Comparison of ENCODE assay signal across 22 cellular contexts in genomic region chr1:176643536-176643935, GRCh38.
A peak's percentile ranks its signal among the peaks of the same experiment; 100 is the strongest.
DNase-seq lines count a peak whose midpoint lies in the region; ATAC-seq and TF ChIP-seq lines count a peak whose summit lies in the region.
"Had no signal": no experiment of that assay in that cellular context is flagged by ENCODE, and none has a peak within 500 bp of the region (broad histone marks: within the 10 kb centered on the region; RNA-seq: fewer than 3 reads in every experiment).

No MANE protein-coding gene starts in this region.

- BruUV-seq in mammary epithelial cell (replicated peaks; lab: Mats Ljungman, UMichigan), result no TSS peak

- intact Hi-C loops in mammary epithelial cell (cut with micrococcal nuclease) (no loop called here), Right ventricle myocardium inferior (cut with DNase I) (no loop called here)

- CTCF ChIA-PET in mammary epithelial cell (lab: Charles Lee; ENCODE audit: low non-redundant PET), result no interaction called here

- ATAC-seq in Right ventricle myocardium inferior, result no peak
- ATAC-seq: activated CD4-positive, alpha-beta T cell treated with anti-CD3 and anti-CD28 coated beads for 36 hours; gastroesophageal sphincter; upper lobe of right lung had no signal

- H3K4me2 ChIP-seq in mammary epithelial cell (ENCODE audit: insufficient read depth, low read depth, low read length), result no peak overlapping the region

- 46% methylated on average over 3 of the region's 3 CpGs for WGBS in mammary epithelial cell (ENCODE audit: low coverage, missing lambda C conversion rate)

- no peak overlapping the region for H3K9ac ChIP-seq in mammary epithelial cell (ENCODE audit: insufficient read depth, low read length)

- no peak overlapping the region for H3K27ac Mint-ChIP-seq in type B pancreatic cell
- H3K27ac Mint-ChIP-seq: activated CD4-positive, alpha-beta T cell treated with anti-CD3 and anti-CD28 coated beads for 36 hours; CD14-positive monocyte; HFFc6 had no signal

- H3K4me1 Mint-ChIP-seq in type B pancreatic cell (ENCODE audit: unreplicated experiment), result no peaks in the 10 kb centered on the region
- H3K4me1 Mint-ChIP-seq: activated CD4-positive, alpha-beta T cell treated with anti-CD3 and anti-CD28 coated beads for 36 hours; CD14-positive monocyte had no signal

- H3K9me3 ChIP-seq in MG63, result 0 out of 2 replicates have a peak, but pooled peaks cover 2% of the 10 kb centered on the region
- peaks cover 5% of the 10 kb centered on the region for H3K9me3 ChIP-seq in mammary epithelial cell (replicated peaks; ENCODE audit: insufficient read depth, low read length)
- H3K9me3 ChIP-seq: colonic mucosa, prostate gland had no signal

- H3K9me3 Mint-ChIP-seq in type B pancreatic cell, result peaks cover 5% of the 10 kb centered on the region

- H3K36me3 Mint-ChIP-seq in type B pancreatic cell, result no peaks in the 10 kb centered on the region
- H3K36me3 Mint-ChIP-seq: CD14-positive monocyte had no signal

- H3K36me3 ChIP-seq in MG63 (no peaks in the 10 kb centered on the region), mammary epithelial cell (ENCODE audit: insufficient read depth, low read length) (no peaks in the 10 kb centered on the region)
- H3K36me3 ChIP-seq: colonic mucosa, gastroesophageal sphincter, prostate gland, upper lobe of right lung had no signal

- dilution Hi-C loops in mammary epithelial cell (cut with HindIII; ENCODE audit: low sequenced_read_pairs), result no loop called here

- no peaks in the 10 kb centered on the region for H3K79me2 ChIP-seq in mammary epithelial cell (ENCODE audit: insufficient read depth, low read length)

- H3K27me3 ChIP-seq in MG63 (no peaks in the 10 kb centered on the region), mammary epithelial cell (ENCODE audit: insufficient read depth, low read length) (no peaks in the 10 kb centered on the region)
- H3K27me3 ChIP-seq: colonic mucosa, gastroesophageal sphincter, upper lobe of right lung had no signal

- H2AFZ ChIP-seq in mammary epithelial cell (ENCODE audit: low read depth, low read length), result no peak overlapping the region

- H3K4me3 Mint-ChIP-seq in type B pancreatic cell, result no peak overlapping the region
- H3K4me3 Mint-ChIP-seq: activated CD4-positive, alpha-beta T cell treated with anti-CD3 and anti-CD28 coated beads for 36 hours; CD14-positive monocyte; HFFc6 had no signal

- in situ Hi-C loops in mammary epithelial cell (cut with MboI; ENCODE audit: low sequenced_read_pairs in 2 of 2), result no loop called here

- no peaks in the 10 kb centered on the region for H4K20me1 ChIP-seq in mammary epithelial cell (ENCODE audit: insufficient read depth, low read length)

- no peak overlapping the region for H3K27ac ChIP-seq in mammary epithelial cell (ENCODE audit: insufficient read depth, low read depth, low read length)
- H3K27ac ChIP-seq: 22Rv1, colonic mucosa, gastroesophageal sphincter, prostate gland, upper lobe of right lung had no signal

- H3K4me1 ChIP-seq in mammary epithelial cell (ENCODE audit: insufficient read depth, low read length), result no peaks in the 10 kb centered on the region
- H3K4me1 ChIP-seq: colonic mucosa, gastroesophageal sphincter, prostate gland, upper lobe of right lung had no signal

- TF ChIP-seq CTCF in mammary epithelial cell (conservative IDR thresholded peaks at IDR 0.05 in 1 of 2, IDR thresholded peaks at IDR 0.05 in 1 of 2; ENCODE audit: extremely low read depth in 1 of 2, insufficient read depth in 1 of 2, low read depth in 1 of 2, low read length in 2 of 2), result no peak
- TF ChIP-seq CTCF in type B pancreatic cell (conservative IDR thresholded peaks at IDR 0.05), result no peak

- DNase-seq in DMS153 (lab: John Stamatoyannopoulos, UW) (peak; percentile 16), DMS153 treated with DMSO at 0.1 percent for 48 hours (lab: John Stamatoyannopoulos, UW; ENCODE audit: unreplicated experiment) (no peak), MG63 (peak; percentile 53), mammary epithelial cell (peak; percentile 2), renal cortical epithelial cell (ENCODE audit: low read depth) (peak; percentile 61), Right ventricle myocardium inferior (ENCODE audit: missing footprints) (no peak), OCI-M1 (lab: John Stamatoyannopoulos, UW) (no peak), type B pancreatic cell (ENCODE audit: extremely low spot score, unreplicated experiment) (no peak)
- DNase-seq: activated CD4-positive, alpha-beta T cell treated with anti-CD3 and anti-CD28 coated beads for 36 hours; activated effector memory CD4-positive, alpha-beta T cell treated with anti-CD3 and anti-CD28 coated beads, Interleukin-2, amount 50 U/mL, for 16 hours; amygdala; colonic mucosa; DMS79; HFFc6; NCI-H1436 treated with DMSO at 0.1 percent for 48 hours; stimulated activated naive CD4-positive, alpha-beta T cell; T1000; upper lobe of right lung had no signal

- H3K27me3 Mint-ChIP-seq in type B pancreatic cell, result peaks cover 7% of the 10 kb centered on the region

- H3K4me3 ChIP-seq in MG63, result no peak overlapping the region
- H3K4me3 ChIP-seq in mammary epithelial cell (replicated peaks in 1 of 3; ENCODE audit: insufficient read depth in 1 of 3, low read depth in 2 of 3, low read length in 3 of 3), result no peak overlapping the region
- H3K4me3 ChIP-seq: colonic mucosa, gastroesophageal sphincter, prostate gland, upper lobe of right lung had no signal

Comparison
In these comparisons a context has a peak if more than half of its experiments do, and no peak if none do; other contexts are left out.
1. DNase-seq: peak in DMS153 (single experiment), MG63 (single experiment), mammary epithelial cell (single experiment) and renal cortical epithelial cell (single experiment); none in DMS153 treated with DMSO at 0.1 percent for 48 hours (single experiment), Right ventricle myocardium inferior (single experiment), OCI-M1 (single experiment) and type B pancreatic cell (single experiment).